ENCODE assay signal across 20 cellular contexts in the genomic region with DNA sequence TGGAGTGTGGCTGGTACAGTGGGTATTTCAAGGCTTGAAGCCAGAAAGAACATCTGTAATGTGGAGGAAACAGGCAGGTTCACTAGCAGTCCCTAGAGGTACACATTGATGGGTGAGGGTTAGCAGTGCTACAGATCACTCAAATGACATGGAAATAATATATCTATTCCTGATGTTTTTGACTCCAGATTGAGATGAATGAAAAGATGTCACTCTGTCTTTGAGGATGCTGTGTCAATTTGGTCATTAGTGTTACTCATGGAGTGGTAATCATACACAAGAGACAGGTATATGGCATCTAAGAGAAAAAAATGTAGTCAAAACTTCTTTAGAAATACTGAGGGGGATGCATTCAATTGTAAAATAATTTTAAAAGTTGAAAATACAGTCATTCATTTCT.
"Had no signal": no experiment of that assay in that cellular context is flagged by ENCODE, and none has a peak within 500 bp of the region (broad histone marks: within the 10 kb centered on the region; RNA-seq: fewer than 3 reads in every experiment).

No MANE protein-coding gene starts in this region.

- H3K27me3 Mint-ChIP-seq: dendritic cell treated with granulocyte-macrophage colony-stimulating factor and Interleukin-4, amounts not matched to agents 40 ng/mL and 50 ng/mL, for 4 days; effector memory CD8-positive, alpha-beta T cell had no signal

- H3K27ac ChIP-seq: colonic mucosa, epithelial cell of prostate, esophagus muscularis mucosa, foreskin keratinocyte, gastroesophageal sphincter, heart left ventricle, hepatocyte, left lung, lower lobe of right lung had no signal

- H3K27ac Mint-ChIP-seq: dendritic cell treated with granulocyte-macrophage colony-stimulating factor and Interleukin-4, amounts not matched to agents 40 ng/mL and 50 ng/mL, for 4 days; effector memory CD8-positive, alpha-beta T cell; endodermal cell; mesothelial cell of epicardium had no signal

- ATAC-seq: effector memory CD8-positive, alpha-beta T cell; foreskin keratinocyte; gastroesophageal sphincter; heart left ventricle; left cardiac atrium; left lung; left ventricle myocardium superior; lower lobe of right lung; mucosa of descending colon had no signal

- H3K9me3 ChIP-seq: colonic mucosa had no signal

- H3K4me2 ChIP-seq: hepatocyte had no signal

- DNase-seq: colonic mucosa; cortex of kidney; effector CD8-positive, alpha-beta T cell; effector memory CD8-positive, alpha-beta T cell; endodermal cell; erythroblast; foreskin keratinocyte; heart left ventricle; left cardiac atrium; left lung; left ventricle myocardium superior; lower lobe of right lung; mesenchymal stem cell; mucosa of descending colon had no signal

- H3K27me3 ChIP-seq: colonic mucosa, esophagus muscularis mucosa, foreskin keratinocyte, gastroesophageal sphincter, heart left ventricle, hepatocyte, left lung had no signal

- H3K4me3 ChIP-seq: colonic mucosa, esophagus muscularis mucosa, gastroesophageal sphincter, heart left ventricle, hepatocyte, left lung, lower lobe of right lung, mucosa of descending colon had no signal

- H3K4me1 Mint-ChIP-seq: endodermal cell, mesothelial cell of epicardium had no signal

- H3K79me2 ChIP-seq: hepatocyte had no signal

- H3K36me3 ChIP-seq: colonic mucosa, esophagus muscularis mucosa, gastroesophageal sphincter, heart left ventricle, left lung, lower lobe of right lung had no signal

- H3K4me3 Mint-ChIP-seq: dendritic cell treated with granulocyte-macrophage colony-stimulating factor and Interleukin-4, amounts not matched to agents 40 ng/mL and 50 ng/mL, for 4 days; effector memory CD8-positive, alpha-beta T cell; endodermal cell; mesothelial cell of epicardium had no signal

- H3K4me1 ChIP-seq: colonic mucosa, esophagus muscularis mucosa, foreskin keratinocyte, gastroesophageal sphincter, heart left ventricle, left lung, lower lobe of right lung had no signal

- H2AFZ ChIP-seq: hepatocyte had no signal
